Comparison of ENCODE assay signal across 26 cellular contexts in genomic region chr3:42884324-42884723, GRCh38. TPM values are rescaled to one million over a fixed set of nuclear protein-coding genes. Genes with fewer than 3 reads are reported as not detected.
"Had no signal": no experiment of that assay in that cellular context is flagged by ENCODE, and none has a peak within 500 bp of the region (broad histone marks: within the 10 kb centered on the region; RNA-seq: fewer than 3 reads in every experiment).

No MANE protein-coding gene starts in this region.

- H3K27ac ChIP-seq: adrenal gland, PC-9, VCaP had no signal

- H3K36me3 ChIP-seq: adrenal gland, MG63 had no signal

- H3K4me3 Mint-ChIP-seq: activated CD4-positive, alpha-beta memory T cell treated with anti-CD3 and anti-CD28 coated beads, Interleukin-2, amount 10 ng/mL, durations not matched to agents 7 days and 5 days; activated CD4-positive, alpha-beta T cell treated with anti-CD3 and anti-CD28 coated beads for 36 hours; activated naive CD8-positive, alpha-beta T cell treated with anti-CD3 and anti-CD28 coated beads, Interleukin-2, amount 10 ng/mL, durations not matched to agents 7 days and 5 days; T-cell had no signal

- H3K4me2 ChIP-seq: PC-9 had no signal

- H2AFZ ChIP-seq: PC-9 had no signal

- H3K27ac Mint-ChIP-seq: activated CD4-positive, alpha-beta memory T cell treated with anti-CD3 and anti-CD28 coated beads, Interleukin-2, amount 10 ng/mL, durations not matched to agents 7 days and 5 days; activated CD4-positive, alpha-beta T cell treated with anti-CD3 and anti-CD28 coated beads for 36 hours; activated naive CD8-positive, alpha-beta T cell treated with anti-CD3 and anti-CD28 coated beads, Interleukin-2, amount 10 ng/mL, durations not matched to agents 7 days and 5 days; T-cell had no signal

- H3K9me3 Mint-ChIP-seq: activated CD4-positive, alpha-beta memory T cell treated with anti-CD3 and anti-CD28 coated beads, Interleukin-2, amount 10 ng/mL, durations not matched to agents 7 days and 5 days; activated naive CD8-positive, alpha-beta T cell treated with anti-CD3 and anti-CD28 coated beads, Interleukin-2, amount 10 ng/mL, durations not matched to agents 7 days and 5 days; T-cell had no signal

- H3K36me3 Mint-ChIP-seq: activated naive CD8-positive, alpha-beta T cell treated with anti-CD3 and anti-CD28 coated beads, Interleukin-2, amount 10 ng/mL, durations not matched to agents 7 days and 5 days; T-cell had no signal

- H3K27me3 ChIP-seq: adrenal gland, MG63 had no signal

- DNase-seq: activated CD4-positive, alpha-beta memory T cell treated with anti-CD3 and anti-CD28 coated beads, Interleukin-2, amount 10 ng/mL, durations not matched to agents 7 days and 5 days; activated CD4-positive, alpha-beta T cell treated with anti-CD3 and anti-CD28 coated beads for 36 hours; activated CD4-positive, alpha-beta T cell treated with anti-CD3 and anti-CD28 coated beads, Interleukin-2, amount 50 U/mL, for 1 hour; activated CD4-positive, CD25-positive, alpha-beta regulatory T cell; activated CD8-positive, alpha-beta memory T cell treated with anti-CD3 and anti-CD28 coated beads, Interleukin-2, amount 50 U/mL, for 48 hours; activated naive CD4-positive, alpha-beta T cell treated with anti-CD3 and anti-CD28 coated beads, Interleukin-2, amount 50 U/mL, for 16 hours; activated naive CD8-positive, alpha-beta T cell treated with anti-CD3 and anti-CD28 coated beads, Interleukin-2, amount 10 ng/mL, durations not matched to agents 7 days and 5 days; activated T-cell treated with anti-CD3 and anti-CD28 coated beads, Interleukin-2, amount 50 U/mL, for 1 hour; adrenal gland; anterior cingulate cortex; caudate nucleus; KBM-7; MG63; NCI-H1105; NCI-H1436; NCI-H187; NCI-H2081; NCI-H446; NCI-H524; SIG-M5; T-cell; T-helper 2 cell had no signal

- ATAC-seq: activated CD4-positive, alpha-beta T cell treated with anti-CD3 and anti-CD28 coated beads for 36 hours; T-cell had no signal

- H3K9me3 ChIP-seq: adrenal gland, MG63 had no signal

- H3K4me3 ChIP-seq: adrenal gland, MG63, PC-9 had no signal

RNA-seq across cellular contexts. Expression of gene CYP8B1, which starts 8.6 kb away (rescaled TPM):
- total RNA-seq: activated CD4-positive, alpha-beta memory T cell treated with anti-CD3 and anti-CD28 coated beads, Interleukin-2, amount 10 ng/mL, durations not matched to agents 7 days and 5 days; activated CD4-positive, alpha-beta T cell treated with anti-CD3 and anti-CD28 coated beads for 36 hours; activated naive CD8-positive, alpha-beta T cell treated with anti-CD3 and anti-CD28 coated beads, Interleukin-2, amount 10 ng/mL, durations not matched to agents 7 days and 5 days; cerebellum; LHCN-M2; PC-9 had no signal
